Comparison of ENCODE assay signal across 17 cellular contexts in genomic region chr10:102404361-102405107, GRCh38. TPM values are rescaled to one million over a fixed set of nuclear protein-coding genes. Genes with fewer than 3 reads are reported as not detected.
DNase-seq lines count a peak whose midpoint lies in the region; ATAC-seq and TF ChIP-seq lines count a peak whose summit lies in the region.
"Had no signal": no experiment of that assay in that cellular context is flagged by ENCODE, and none has a peak within 500 bp of the region (broad histone marks: within the 10 kb centered on the region; RNA-seq: fewer than 3 reads in every experiment).

No MANE protein-coding gene starts in this region.

- H3K27me3 ChIP-seq in uterus: no peaks in the 10 kb centered on the region

- no peak for ATAC-seq in naive thymus-derived CD8-positive, alpha-beta T cell

- H3K27ac ChIP-seq in RWPE1 (peak overlapping the region; percentile 6; the same call in 1 of the 2 replicates), uterus (peak overlapping the region; percentile 87 to 91)
- H3K27ac ChIP-seq: BLaER1 treated with 17β-estradiol and CSF1 and Interleukin-3, amounts not matched to agents 10 nM and 100 nM; neutrophil; tibial artery had no signal

- intact Hi-C loops in uterus (cut with DNase I; ENCODE audit: low total_unique reads): no loop called here

- no peaks in the 10 kb centered on the region for H3K36me3 ChIP-seq in uterus

- no peaks in the 10 kb centered on the region for H3K9me3 ChIP-seq in uterus
- H3K9me3 ChIP-seq: BLaER1 treated with 17β-estradiol and CSF1 and Interleukin-3, amounts not matched to agents 10 nM and 100 nM; neutrophil; tibial artery had no signal

- peaks cover 0 to 8% of the 10 kb centered on the region in 2 donors for H3K4me1 ChIP-seq in uterus

- CTCF ChIA-PET in RWPE1 (lab: Yijun Ruan, JAX): interaction anchor here (0.6 to 8.9 kb wide), 9 partner anchors 10 to 1138 kb away, joined by 3 to 79 read pairs (median 7); partner anchors contain the start of genes CUEDC2 and FBXL15

- peak overlapping the region; percentile 29 for H3K27ac Mint-ChIP-seq in activated T-cell treated with anti-CD3 and anti-CD28 coated beads, Interleukin-2, amount 50 U/mL, for 24 hours
- no peak overlapping the region for H3K27ac Mint-ChIP-seq in neural crest cell (ENCODE audit: unreplicated experiment)
- H3K27ac Mint-ChIP-seq in naive thymus-derived CD8-positive, alpha-beta T cell: peak overlapping the region in 3 of 10 donors; percentile 32 to 83 (median 48)

- no peak for TF ChIP-seq POLR2A in uterus (IDR thresholded peaks at IDR 0.05)

- peaks cover 30% of the 10 kb centered on the region for H3K4me1 Mint-ChIP-seq in activated T-cell treated with anti-CD3 and anti-CD28 coated beads, Interleukin-2, amount 50 U/mL, for 24 hours (ENCODE audit: low read depth)
- peaks cover 26% of the 10 kb centered on the region for H3K4me1 Mint-ChIP-seq in neural crest cell
- H3K4me1 Mint-ChIP-seq in naive thymus-derived CD8-positive, alpha-beta T cell: peaks cover 15 to 35% (median 20%) of the 10 kb centered on the region in 4 donors

- no peak overlapping the region for H3K4me3 Mint-ChIP-seq in activated T-cell treated with anti-CD3 and anti-CD28 coated beads, Interleukin-2, amount 50 U/mL, for 24 hours
- peak overlapping the region; percentile 41 for H3K4me3 Mint-ChIP-seq in neural crest cell
- H3K4me3 Mint-ChIP-seq in naive thymus-derived CD8-positive, alpha-beta T cell: no peak overlapping the region
- H3K4me3 Mint-ChIP-seq: activated T-cell treated with anti-CD3 and anti-CD28 coated beads, Interleukin-2, amount 50 U/mL, for 4 hours had no signal

- TF ChIP-seq CTCF in RWPE1 (conservative IDR thresholded peaks at IDR 0.05; ENCODE audit: low read depth) (no peak), neural crest cell (conservative IDR thresholded peaks at IDR 0.05) (no peak), uterus (IDR thresholded peaks at IDR 0.05) (no peak)

- H3K9me3 Mint-ChIP-seq in activated T-cell treated with anti-CD3 and anti-CD28 coated beads, Interleukin-2, amount 50 U/mL, for 24 hours: no peaks in the 10 kb centered on the region
- no peaks in the 10 kb centered on the region for H3K9me3 Mint-ChIP-seq in neural crest cell
- no peaks in the 10 kb centered on the region for H3K9me3 Mint-ChIP-seq in naive thymus-derived CD8-positive, alpha-beta T cell
- H3K9me3 Mint-ChIP-seq: activated naive CD4-positive, alpha-beta T cell treated with anti-CD3 and anti-CD28 coated beads, Interleukin-2, amount 50 U/mL, for 72 hours; activated T-cell treated with anti-CD3 and anti-CD28 coated beads, Interleukin-2, amount 50 U/mL, for 4 hours had no signal

- H3K4me3 ChIP-seq in uterus: no peak overlapping the region
- H3K4me3 ChIP-seq: BLaER1 treated with 17β-estradiol and CSF1 and Interleukin-3, amounts not matched to agents 10 nM and 100 nM; tibial artery had no signal

- peaks cover 6% of the 10 kb centered on the region for H3K27me3 Mint-ChIP-seq in activated T-cell treated with anti-CD3 and anti-CD28 coated beads, Interleukin-2, amount 50 U/mL, for 24 hours
- H3K27me3 Mint-ChIP-seq in neural crest cell (ENCODE audit: low read depth): peaks cover 6% of the 10 kb centered on the region
- peaks cover 0 to 5% (median 0%) of the 10 kb centered on the region in 5 donors for H3K27me3 Mint-ChIP-seq in naive thymus-derived CD8-positive, alpha-beta T cell

- POLR2A ChIA-PET in RWPE1 (lab: Yijun Ruan, JAX; ENCODE audit: low non-redundant PET): no interaction called here
- POLR2A ChIA-PET in naive thymus-derived CD8-positive, alpha-beta T cell (lab: Charles Lee): interaction anchor here (0.6 to 1.8 kb wide), 13 partner anchors 8 to 937 kb away, joined by 3 to 8 read pairs (median 4); partner anchors contain the start of genes C10orf95, CUEDC2, FBXL15 and NFKB2

- DNase-seq in activated T-cell treated with anti-CD3 and anti-CD28 coated beads, Interleukin-2, amount 50 U/mL, for 24 hours: no peak
- no peak for DNase-seq in activated T-cell treated with anti-CD3 and anti-CD28 coated beads, Interleukin-2, amount 50 U/mL, for 48 hours
- DNase-seq in RWPE1 (ENCODE audit: low spot score) (no peak), neural crest cell (ENCODE audit: low read depth, low spot score) (no peak), uterus (no peak), NCI-H146 (lab: John Stamatoyannopoulos, UW) (no peak), SW480 (ENCODE audit: low spot score) (no peak)
- DNase-seq in naive thymus-derived CD8-positive, alpha-beta T cell: no peak
- DNase-seq: foreskin melanocyte, hippocampal formation, NCI-H1694, NCI-H526 treated with DMSO at 0.1 percent for 48 hours, tibial artery had no signal

- H3K36me3 Mint-ChIP-seq in activated T-cell treated with anti-CD3 and anti-CD28 coated beads, Interleukin-2, amount 50 U/mL, for 24 hours (ENCODE audit: low read depth): peaks cover 48% of the 10 kb centered on the region
- no peaks in the 10 kb centered on the region for H3K36me3 Mint-ChIP-seq in neural crest cell (ENCODE audit: low read depth)
- H3K36me3 Mint-ChIP-seq in naive thymus-derived CD8-positive, alpha-beta T cell: peaks cover 0 to 10% (median 0%) of the 10 kb centered on the region in 3 donors

RNA-seq across cellular contexts. Expression of gene NFKB2, which starts 9.0 kb away (rescaled TPM):
- 22.9 and 26.1 TPM in 2 replicates for total RNA-seq in neural crest cell
- total RNA-seq in uterus: 10 to 100 TPM in 2 of 4 donors, 1 to 10 TPM in 2; 6.4 to 61.7 (median 10.7) TPM
- 100 to 1,000 TPM; 111 to 123 TPM for total RNA-seq in naive thymus-derived CD8-positive, alpha-beta T cell
- polyA plus RNA-seq in naive thymus-derived CD8-positive, alpha-beta T cell: 10 to 100 TPM in 1 of 3 donors, 1 to 10 TPM in 2; 6.1 to 14.6 (median 9.1) TPM

RNA-seq across cellular contexts. Expression of gene PSD, which starts 14.1 kb away (rescaled TPM):
- total RNA-seq in neural crest cell: 36.1 and 37.4 TPM in 2 replicates
- 100 to 1,000 TPM in 1 of 4 donors, 10 to 100 TPM in 2, not detected in 1; 31.3 to 114 (median 37.3) TPM for total RNA-seq in uterus
- total RNA-seq in naive thymus-derived CD8-positive, alpha-beta T cell: 10 to 100 TPM; 11.9 to 13.3 TPM
- polyA plus RNA-seq in naive thymus-derived CD8-positive, alpha-beta T cell: 1 to 10 TPM; 4.9 to 5.9 (median 5.3) TPM

RNA-seq across cellular contexts. Expression of gene FBXL15, which starts 16.1 kb away (rescaled TPM):
- total RNA-seq in neural crest cell (24.8 and 25.6 TPM in 2 replicates), uterus (10 to 100 TPM in 3 of 4 donors, 1 to 10 TPM in 1; 6.8 to 40.0 (median 16.7) TPM)
- 10 to 100 TPM; 18.7 to 21.1 TPM for total RNA-seq in naive thymus-derived CD8-positive, alpha-beta T cell
- 10 to 100 TPM; 26.8 to 35.5 (median 28.5) TPM for polyA plus RNA-seq in naive thymus-derived CD8-positive, alpha-beta T cell

RNA-seq across cellular contexts. Expression of gene CUEDC2, which starts 27.8 kb away (rescaled TPM):
- total RNA-seq in neural crest cell: 118 and 121 TPM in 2 replicates
- 10 to 100 TPM; 26.2 to 51.6 (median 35.6) TPM for total RNA-seq in uterus
- total RNA-seq in naive thymus-derived CD8-positive, alpha-beta T cell: 10 to 100 TPM; 36.5 to 41.7 TPM
- 10 to 100 TPM; 60.6 to 76.9 (median 70.8) TPM for polyA plus RNA-seq in naive thymus-derived CD8-positive, alpha-beta T cell

RNA-seq across cellular contexts. Expression of gene C10orf95, which starts 46.8 kb away (rescaled TPM):
- total RNA-seq in neural crest cell: 0.21 and 0.27 TPM in 2 replicates
- total RNA-seq in uterus: under 1 TPM in 1 of 4 donors, not detected in 3; 0.21 TPM
- total RNA-seq in naive thymus-derived CD8-positive, alpha-beta T cell: under 1 TPM; 0.52 to 0.73 TPM
- polyA plus RNA-seq in naive thymus-derived CD8-positive, alpha-beta T cell: under 1 TPM; 0.68 to 0.97 (median 0.68) TPM
